ENCODE assay signal across 1 cellular context in the genomic region with DNA sequence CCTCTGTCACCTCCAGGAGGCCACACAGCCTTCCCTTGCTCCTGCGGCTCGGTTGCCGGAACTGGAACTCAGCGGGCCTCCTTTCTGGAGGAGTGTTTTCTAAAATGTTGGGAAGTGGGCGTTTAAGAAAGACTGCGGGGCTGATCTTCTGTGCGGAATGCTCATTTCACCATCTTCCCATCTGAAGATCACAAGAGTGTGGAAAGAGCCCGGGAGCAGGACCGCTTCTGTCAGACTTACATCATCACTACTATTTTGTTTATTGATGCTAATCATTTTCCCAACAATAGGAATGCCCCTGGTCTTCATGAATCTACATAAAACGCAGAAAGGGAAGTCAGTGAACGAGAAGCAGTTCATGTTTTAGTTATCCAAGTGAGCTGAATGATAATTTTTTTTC.
TF ChIP-seq lines count a peak whose summit lies in the region.

No MANE protein-coding gene starts in this region.

TF ChIP-seq in K562, 482 proteins besides CTCF, POLR2A, EP300 and RAD21 (continued from another document):
- TF ChIP-seq, protein P1, sequence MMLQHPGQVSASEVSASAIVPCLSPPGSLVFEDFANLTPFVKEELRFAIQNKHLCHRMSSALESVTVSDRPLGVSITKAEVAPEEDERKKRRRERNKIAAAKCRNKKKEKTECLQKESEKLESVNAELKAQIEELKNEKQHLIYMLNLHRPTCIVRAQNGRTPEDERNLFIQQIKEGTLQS (IDR thresholded peaks at IDR 0.05), result 0 out of 2 replicates have a peak, but pooled peaks have one; percentile 8
- TF ChIP-seq, protein P1 (CRISPR knock-in tag; conservative IDR thresholded peaks at IDR 0.05), result no peak
- TF ChIP-seq SLC30A9 (CRISPR knock-in tag; IDR thresholded peaks at IDR 0.05), result no peak
- TF ChIP-seq HNRNPH1 (optimal IDR thresholded peaks at IDR 0.05; ENCODE audit: low read depth, low read length), result no peak
